In the genomic region with DNA sequence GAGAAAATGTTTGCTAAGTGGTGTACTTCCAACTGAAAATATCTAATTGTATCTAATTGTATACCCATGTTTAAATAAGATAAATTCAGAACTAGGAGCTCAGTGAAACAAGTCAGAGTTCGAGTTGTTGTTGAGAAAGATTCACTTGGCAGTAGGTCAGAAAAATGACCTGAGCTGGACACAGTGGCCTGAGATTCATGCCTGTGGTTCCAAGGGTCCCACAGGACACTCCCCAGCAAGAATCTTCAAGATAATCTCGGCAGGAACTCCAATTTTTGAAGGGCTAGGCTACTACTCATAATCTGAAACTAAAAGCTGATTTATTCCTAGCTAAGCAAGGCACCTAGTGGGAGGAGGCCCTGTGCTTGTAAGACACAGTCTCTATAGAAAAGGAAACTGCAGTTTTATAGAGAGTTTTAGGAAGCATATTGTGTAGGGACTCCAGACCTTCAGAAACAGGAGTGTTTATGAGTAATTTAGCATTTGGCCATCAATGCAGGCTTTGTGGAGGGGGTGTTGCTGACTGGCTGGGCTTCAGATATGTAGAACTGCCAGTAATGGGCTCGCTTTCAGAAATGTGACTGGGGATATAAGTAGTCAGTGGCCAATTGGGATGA, we compare ENCODE assay signal across 14 cellular contexts. TPM values are rescaled to one million over a fixed set of nuclear protein-coding genes. Genes with fewer than 3 reads are reported as not detected.
A peak's percentile ranks its signal among the peaks of the same experiment; 100 is the strongest.
DNase-seq lines count a peak whose midpoint lies in the region; ATAC-seq, FAIRE-seq and TF ChIP-seq lines count a peak whose summit lies in the region.
"Had no signal": no experiment of that assay in that cellular context is flagged by ENCODE, and none has a peak within 500 bp of the region (broad histone marks: within the 10 kb centered on the region; RNA-seq: fewer than 3 reads in every experiment).

No MANE protein-coding gene starts in this region.

- peaks cover 40% of the 10 kb centered on the region for H3K36me3 Mint-ChIP-seq in activated naive CD8-positive, alpha-beta T cell

- H3K4me3 ChIP-seq in GM06990 (replicated peaks; ENCODE audit: low read depth, low read length) (no peak overlapping the region), lower lobe of right lung (no peak overlapping the region), smooth muscle cell (no peak overlapping the region)
- H3K4me3 ChIP-seq: right atrium auricular region, stomach had no signal

- no peaks in the 10 kb centered on the region for H3F3A ChIP-seq in smooth muscle cell (ENCODE audit: low read depth)

- H3K4me2 ChIP-seq in smooth muscle cell: no peak overlapping the region

- peak; percentile 52 for ATAC-seq in HG02981 (IDR thresholded peaks at IDR 0.05; ENCODE audit: unreplicated experiment)
- ATAC-seq in SK-N-SH treated with all-trans-retinoic acid at 6 μM for 48 hours: no peak
- ATAC-seq in lower lobe of right lung: no peak

- no peaks in the 10 kb centered on the region for H3K27me3 Mint-ChIP-seq in activated naive CD8-positive, alpha-beta T cell

- H4K20me1 ChIP-seq in smooth muscle cell (ENCODE audit: low read depth): no peaks in the 10 kb centered on the region

- no peaks in the 10 kb centered on the region for H3K79me2 ChIP-seq in smooth muscle cell (ENCODE audit: low read depth)

- no peak overlapping the region for H3K9ac ChIP-seq in smooth muscle cell (ENCODE audit: low read depth)

- H3K9me3 Mint-ChIP-seq in activated naive CD8-positive, alpha-beta T cell (ENCODE audit: low read depth): peaks cover 7% of the 10 kb centered on the region

- no peak overlapping the region for H2AFZ ChIP-seq in smooth muscle cell (ENCODE audit: low read depth)

- peaks cover 3% of the 10 kb centered on the region for H3K36me3 ChIP-seq in GM06990 (ENCODE audit: control insufficient read depth, insufficient read depth, low read length)
- H3K36me3 ChIP-seq in lower lobe of right lung: no peaks in the 10 kb centered on the region
- no peaks in the 10 kb centered on the region for H3K36me3 ChIP-seq in smooth muscle cell (ENCODE audit: low read depth)
- H3K36me3 ChIP-seq: right atrium auricular region, stomach had no signal

- peak; percentile 96 for FAIRE-seq in GM19239 (lab: Jason Lieb, UNC)
- FAIRE-seq: D721Med had no signal

- no peak overlapping the region for H3K4me3 Mint-ChIP-seq in activated naive CD8-positive, alpha-beta T cell

- WGBS in smooth muscle cell (ENCODE audit: low lambda C conversion rate): 70% methylated on average over 3 of the region's 3 CpGs

- H3K27ac ChIP-seq in lower lobe of right lung: no peak overlapping the region
- no peak overlapping the region for H3K27ac ChIP-seq in smooth muscle cell (ENCODE audit: low read depth)
- H3K27ac ChIP-seq: right atrium auricular region, stomach had no signal

- no peaks in the 10 kb centered on the region for H3K4me1 ChIP-seq in lower lobe of right lung
- H3K4me1 ChIP-seq in smooth muscle cell (ENCODE audit: low read depth): no peaks in the 10 kb centered on the region
- H3K4me1 ChIP-seq: right atrium auricular region, stomach had no signal

- peaks cover 19% of the 10 kb centered on the region for H3K4me1 Mint-ChIP-seq in activated naive CD8-positive, alpha-beta T cell (ENCODE audit: low read depth)

- no peak for TF ChIP-seq CTCF in GM06990 (IDR thresholded peaks at IDR 0.05; ENCODE audit: insufficient read depth, low read length, poor library complexity, severe bottlenecking)
- TF ChIP-seq CTCF in lower lobe of right lung (IDR thresholded peaks at IDR 0.05): no peak
- no peak for TF ChIP-seq CTCF in smooth muscle cell (IDR thresholded peaks at IDR 0.05; ENCODE audit: borderline replicate concordance, insufficient read depth, poor library complexity, severe bottlenecking)

- DNase-seq in GM06990 (ENCODE audit: extremely low read depth, insufficient read length): peak; percentile 34
- no peak for DNase-seq in GM19239 (ENCODE audit: insufficient read length, low spot score)
- no peak for DNase-seq in NCI-H1417 (lab: John Stamatoyannopoulos, UW)
- DNase-seq in lower lobe of right lung: no peak
- DNase-seq in smooth muscle cell (lab: John Stamatoyannopoulos, UW; ENCODE audit: unreplicated experiment): no peak
- DNase-seq: kidney glomerular epithelial cell, NCI-H1048, Right ventricle myocardium superior, stomach had no signal

- intact Hi-C loops in lower lobe of right lung (cut with DNase I): no loop called here

- H3K27ac Mint-ChIP-seq in activated naive CD8-positive, alpha-beta T cell: peak overlapping the region; percentile 6

- H3K9me3 ChIP-seq in lower lobe of right lung (no peaks in the 10 kb centered on the region), smooth muscle cell (replicated peaks; ENCODE audit: low read depth) (no peaks in the 10 kb centered on the region)
- H3K9me3 ChIP-seq: right atrium auricular region, stomach had no signal

- H3K27me3 ChIP-seq in GM06990 (replicated peaks; ENCODE audit: control insufficient read depth, insufficient read depth, low read length) (no peaks in the 10 kb centered on the region), lower lobe of right lung (ENCODE audit: low read depth) (no peaks in the 10 kb centered on the region), smooth muscle cell (ENCODE audit: low read depth) (no peaks in the 10 kb centered on the region)
- H3K27me3 ChIP-seq: right atrium auricular region, stomach had no signal

TF ChIP-seq in SK-N-SH treated with all-trans-retinoic acid at 6 μM for 48 hours, 23 proteins besides CTCF, POLR2A, EP300 and RAD21:
- no peak for TF ChIP-seq PPARA (CRISPR knock-in tag; IDR thresholded peaks at IDR 0.05; ENCODE audit: borderline replicate concordance)
- no peak for TF ChIP-seq ZNF70 (CRISPR knock-in tag; IDR thresholded peaks at IDR 0.05)
- no peak for TF ChIP-seq ZNF8 (CRISPR knock-in tag; IDR thresholded peaks at IDR 0.05)
- no peak for TF ChIP-seq TCF4 (CRISPR knock-in tag; IDR thresholded peaks at IDR 0.05; ENCODE audit: borderline replicate concordance)
- TF ChIP-seq OSR1 (CRISPR knock-in tag; IDR thresholded peaks at IDR 0.05): no peak
TF ChIP-seq in SK-N-SH treated with all-trans-retinoic acid at 6 μM for 48 hours: peak in this region for 0.

RNA-seq across cellular contexts. Expression of a gene that starts 43.2 kb away (rescaled TPM):
- total RNA-seq in lower lobe of right lung: 15.0 TPM
- 0.04 TPM in 1 of 2 replicates, not detected in the other for total RNA-seq in smooth muscle cell
- not detected in 2 replicates for polyA plus RNA-seq in smooth muscle cell

RNA-seq across cellular contexts. Expression of a gene that starts 48.9 kb away (rescaled TPM):
- total RNA-seq in lower lobe of right lung (68.1 TPM), smooth muscle cell (3.2 and 12.7 TPM in 2 replicates)
- polyA plus RNA-seq in smooth muscle cell: 5.6 and 8.1 TPM in 2 replicates

RNA-seq across cellular contexts. Expression of a gene that starts 58.3 kb away (rescaled TPM):
- total RNA-seq in lower lobe of right lung: 34.0 TPM
- 0.90 and 1.2 TPM in 2 replicates for total RNA-seq in smooth muscle cell
- polyA plus RNA-seq in smooth muscle cell: 1.6 and 2.4 TPM in 2 replicates

Comparison
In these comparisons a context has a peak if more than half of its experiments do, and no peak if none do; other contexts are left out.
1. RNA of a gene that starts 43.2 kb away (total RNA-seq): 15.0 TPM in lower lobe of right lung (single experiment); 0.04 TPM in smooth muscle cell; every median in the first group is over 10 times any median in the second.
2. RNA of a gene that starts 58.3 kb away (total RNA-seq): 34.0 TPM in lower lobe of right lung (single experiment); 0.90 to 1.2 TPM in smooth muscle cell; every median in the first group is over 10 times any median in the second.